Comparison of ENCODE assay signal across 8 cellular contexts in the genomic region with DNA sequence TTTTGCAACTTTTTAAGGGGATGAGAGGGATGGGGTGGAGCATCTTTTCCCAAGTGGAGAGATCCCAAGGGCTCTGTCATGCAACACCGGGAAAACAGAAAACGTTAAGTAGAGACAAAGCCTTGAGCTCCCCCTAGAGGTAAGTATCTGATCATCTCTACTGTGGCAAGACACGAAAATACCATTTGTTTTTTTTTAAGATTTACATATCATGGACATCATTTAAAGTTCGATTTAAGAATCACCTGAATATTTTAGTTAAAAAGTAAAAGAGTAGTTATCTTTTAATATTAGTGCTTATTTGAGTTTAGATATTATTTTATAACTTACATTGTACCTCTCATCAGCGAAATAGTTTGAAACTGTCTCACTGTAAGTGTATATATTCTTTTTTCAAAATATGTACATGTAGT.
DNase-seq lines count a peak whose midpoint lies in the region; ATAC-seq and TF ChIP-seq lines count a peak whose summit lies in the region.

No MANE protein-coding gene starts in this region.

- ATAC-seq in GM18907 (IDR thresholded peaks at IDR 0.05; ENCODE audit: unreplicated experiment) = peak; percentile 67

- peak; percentile 89 for TF ChIP-seq CTCF in C4-2B (conservative IDR thresholded peaks at IDR 0.05)

- DNase-seq in Kasumi-1 (lab: John Stamatoyannopoulos, UW) = peak; percentile 55 to 71
- DNase-seq in SHP77 treated with DMSO at 0.1 percent for 48 hours (lab: John Stamatoyannopoulos, UW) = peak; percentile 33
- DNase-seq in erythroblast (lab: John Stamatoyannopoulos, UW) = peak; percentile 37 to 64
- peak; percentile 69 for DNase-seq in myocyte (ENCODE audit: low read depth)
- DNase-seq in stimulated activated naive CD4-positive, alpha-beta T cell treated with Interleukin-2 at 50 U/mL for 16 hours (lab: John Stamatoyannopoulos, UW) = no peak
- DNase-seq in activated CD4-positive, alpha-beta T cell treated with anti-CD3 and anti-CD28 coated beads, Interleukin-2, amount 50 U/mL, for 4 hours = no peak

- H3K27ac ChIP-seq in C4-2B = no peak overlapping the region

- TF ChIP-seq POLR2A in erythroblast (IDR thresholded peaks at IDR 0.05; ENCODE audit: low read length) = no peak

Comparison
In these comparisons a context has a peak if more than half of its experiments do, and no peak if none do; other contexts are left out.
1. DNase-seq: peak in Kasumi-1 (2 of 2), SHP77 treated with DMSO at 0.1 percent for 48 hours (single experiment), erythroblast (2 of 2) and myocyte (single experiment); none in stimulated activated naive CD4-positive, alpha-beta T cell treated with Interleukin-2 at 50 U/mL for 16 hours (single experiment) and activated CD4-positive, alpha-beta T cell treated with anti-CD3 and anti-CD28 coated beads, Interleukin-2, amount 50 U/mL, for 4 hours (0 of 2).